21 cellular contexts compared by ENCODE assay signal in the genomic region with DNA sequence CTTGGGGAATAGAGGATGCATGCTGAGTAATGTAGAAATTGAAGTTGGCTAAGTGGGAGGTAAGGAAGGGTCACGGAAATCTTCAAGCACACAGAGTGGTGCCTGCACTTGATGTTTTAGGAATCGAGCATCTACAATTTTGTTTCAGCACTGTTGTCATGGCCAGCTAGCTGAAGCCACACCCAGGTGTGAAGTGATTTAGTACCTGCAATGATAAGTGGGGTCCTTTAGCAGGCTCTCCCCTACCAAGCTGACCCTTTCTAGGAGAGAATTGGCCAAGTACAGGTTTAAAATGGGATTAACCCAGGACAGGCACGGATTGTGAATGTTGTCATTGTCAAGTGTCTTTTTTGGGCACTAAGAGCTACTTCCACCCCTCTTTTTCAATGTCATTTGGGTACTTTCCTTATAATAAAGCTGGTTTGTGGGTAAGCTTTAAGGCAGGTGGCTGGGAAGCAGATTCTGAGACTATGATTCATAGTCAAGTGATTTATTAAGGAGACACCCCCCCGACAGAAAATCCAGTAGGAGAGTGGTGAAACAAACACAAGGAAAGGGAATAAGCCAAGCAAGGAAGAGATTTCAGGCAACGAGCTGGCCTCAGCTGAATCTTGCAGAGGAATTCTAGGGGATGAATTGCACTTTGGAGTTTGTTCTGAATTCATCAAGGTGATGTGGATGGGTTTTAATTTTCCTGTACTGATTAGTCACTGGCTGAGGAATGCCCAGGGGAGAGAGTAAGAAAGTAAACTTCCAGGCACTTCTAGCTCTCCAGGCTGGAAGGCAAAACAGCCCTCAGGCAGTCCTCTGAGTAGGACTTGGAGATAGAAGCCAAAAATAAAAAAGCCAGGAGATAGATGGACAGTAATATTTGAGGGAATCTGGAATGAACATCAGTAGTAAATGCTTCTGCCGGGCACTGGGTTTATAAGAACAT.
DNase-seq lines count a peak whose midpoint lies in the region; ATAC-seq, FAIRE-seq and TF ChIP-seq lines count a peak whose summit lies in the region.
"Had no signal": no experiment of that assay in that cellular context is flagged by ENCODE, and none has a peak within 500 bp of the region (broad histone marks: within the 10 kb centered on the region; RNA-seq: fewer than 3 reads in every experiment).

No MANE protein-coding gene starts in this region.

- peak; percentile 15 to 61 for ATAC-seq in lower lobe of right lung
- no peak for ATAC-seq in GM19455 (IDR thresholded peaks at IDR 0.05; ENCODE audit: unreplicated experiment)

- intact Hi-C loops in lower lobe of right lung (cut with DNase I), result no loop called here

- no peak overlapping the region for H3K27ac ChIP-seq in lower lobe of right lung
- H3K27ac ChIP-seq: C4-2B, GM23248, Peyer's patch had no signal

- peak; percentile 61 for DNase-seq in A172 (ENCODE audit: low spot score)
- peak; percentile 44 for DNase-seq in RCC 7860 (ENCODE audit: low spot score)
- DNase-seq in epithelial cell of esophagus (ENCODE audit: low read depth), result peak; percentile 14
- no peak for DNase-seq in lower lobe of right lung
- no peak for DNase-seq in stimulated activated naive CD4-positive, alpha-beta T cell (lab: John Stamatoyannopoulos, UW)
- DNase-seq in EL, result no peak
- DNase-seq in GM19238 (ENCODE audit: insufficient read length, low spot score), result no peak
- DNase-seq: DMS153, GM23248, KG1, MM.1S, NCI-H1105, NCI-H187 treated with DMSO at 0.1 percent for 48 hours, NCI-H2171 treated with DMSO at 0.1 percent for 48 hours, NCI-H510A, NCI-H82, Peyer's patch, SIG-M5 had no signal

- no peak overlapping the region for H3K4me3 ChIP-seq in epithelial cell of esophagus (ENCODE audit: low read length)
- no peak overlapping the region for H3K4me3 ChIP-seq in lower lobe of right lung
- H3K4me3 ChIP-seq: GM23248, Peyer's patch had no signal

- FAIRE-seq in RCC 7860 (lab: Jason Lieb, UNC), result peak; percentile 48
- FAIRE-seq: A204.1 had no signal

- H3K4me1 ChIP-seq in lower lobe of right lung, result no peaks in the 10 kb centered on the region
- H3K4me1 ChIP-seq: Peyer's patch had no signal

- no peaks in the 10 kb centered on the region for H3K36me3 ChIP-seq in lower lobe of right lung
- H3K36me3 ChIP-seq: Peyer's patch had no signal

- no peak for TF ChIP-seq CTCF in epithelial cell of esophagus (IDR thresholded peaks at IDR 0.05; ENCODE audit: insufficient read depth, low read depth, low read length, missing control alignments)
- no peak for TF ChIP-seq CTCF in lower lobe of right lung (IDR thresholded peaks at IDR 0.05)

- no peaks in the 10 kb centered on the region for H3K27me3 ChIP-seq in lower lobe of right lung (ENCODE audit: low read depth)
- H3K27me3 ChIP-seq: Peyer's patch had no signal

- no peaks in the 10 kb centered on the region for H3K9me3 ChIP-seq in lower lobe of right lung
- H3K9me3 ChIP-seq: Peyer's patch had no signal

Comparison
In these comparisons a context has a peak if more than half of its experiments do, and no peak if none do; other contexts are left out.
1. DNase-seq: peak in A172 (single experiment), RCC 7860 (single experiment) and epithelial cell of esophagus (single experiment); none in lower lobe of right lung (single experiment), stimulated activated naive CD4-positive, alpha-beta T cell (0 of 6), EL (single experiment) and GM19238 (single experiment).